ENCODE assay signal across 8 cellular contexts in the genomic region with DNA sequence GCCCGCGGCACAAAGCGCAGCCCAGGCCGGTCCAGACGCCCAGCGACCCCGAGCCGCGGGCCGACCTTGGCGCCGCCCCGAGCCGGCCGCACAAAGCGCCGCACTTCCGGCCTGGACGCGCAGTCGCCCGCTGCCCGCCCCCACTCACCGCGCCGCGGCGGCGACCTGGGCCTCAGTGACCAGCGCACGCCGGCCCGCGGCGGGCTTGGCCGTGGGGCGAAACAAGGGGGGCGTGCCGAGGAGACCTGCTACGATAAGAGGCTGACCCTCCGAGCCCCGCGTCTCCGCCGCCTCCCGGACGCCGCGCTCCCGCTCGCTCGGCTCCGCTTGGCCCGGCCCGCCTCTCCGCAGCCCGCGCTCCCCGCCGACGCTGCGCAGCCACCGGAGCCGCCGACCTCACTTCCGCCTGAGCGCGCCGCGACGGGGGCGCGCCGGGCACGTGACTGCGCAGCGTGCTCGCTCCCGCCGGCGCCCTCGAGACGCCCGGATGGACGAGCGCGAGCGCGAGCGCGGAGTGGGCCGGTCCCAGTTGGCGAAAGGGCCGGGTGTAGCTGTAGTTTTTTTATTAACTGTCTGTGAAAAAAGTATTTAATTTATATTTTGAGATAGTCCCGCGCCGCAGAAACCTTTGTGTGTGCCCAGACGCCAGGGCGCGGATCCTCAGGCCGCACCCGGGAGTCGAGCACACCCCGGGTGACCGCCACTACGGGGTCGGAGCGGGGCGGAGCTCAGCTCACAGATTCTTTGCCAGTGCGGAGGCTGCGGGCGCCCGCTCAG. TPM values are rescaled to one million over a fixed set of nuclear protein-coding genes. Genes with fewer than 3 reads are reported as not detected.
DNase-seq lines count a peak whose midpoint lies in the region; ATAC-seq, FAIRE-seq and TF ChIP-seq lines count a peak whose summit lies in the region.

Gene FAM168B (minus strand): TSS at position 395 of the 777 bp plus-strand sequence. CDS start 10,814 bp downstream, outside the sequence.

- H3K4me3 Mint-ChIP-seq in WTC11 (peak within 1 kb of the TSS; percentile 91), immature natural killer cell (peak within 1 kb of the TSS; percentile 90 to 99 (median 97))

- H2AFZ ChIP-seq in ACC112 (ENCODE audit: low read length, unreplicated experiment), result peak within 1 kb of the TSS; percentile 83

- WGBS in spleen, 5 donors, result 0 to 1% (median 0%) methylated on average over 60 to 113 of the region's 113 CpGs

- peaks cover 2% of the 10 kb centered on the region; the same call in 1 of the 2 replicates for H3K36me3 ChIP-seq in ACC112 (ENCODE audit: insufficient read depth, low read length)
- H3K36me3 ChIP-seq in bronchial epithelial cell (ENCODE audit: control insufficient read depth, insufficient read depth, low read length), result no peaks in the 10 kb centered on the region
- peaks cover 0 to 34% (median 14%) of the 10 kb centered on the region in 6 donors for H3K36me3 ChIP-seq in spleen

- no peaks in the 10 kb centered on the region for H3K27me3 Mint-ChIP-seq in WTC11 (ENCODE audit: low read depth)
- peaks cover 5 to 13% (median 11%) of the 10 kb centered on the region in 3 donors for H3K27me3 Mint-ChIP-seq in immature natural killer cell (ENCODE audit: low read depth in 3 of 3)

- H3K4me1 ChIP-seq in ACC112 (ENCODE audit: control insufficient read depth, insufficient read depth, low read length, unreplicated experiment) (peaks cover 8% of the 10 kb centered on the region), spleen (peaks cover 6 to 51% (median 25%) of the 10 kb centered on the region in 6 donors)

- H3K27ac Mint-ChIP-seq in WTC11, result peak within 1 kb of the TSS; percentile 95
- H3K27ac Mint-ChIP-seq in immature natural killer cell, result peak within 1 kb of the TSS; percentile 87 to 98 (median 96)

- H3K9me3 ChIP-seq in spleen, result no peaks in the 10 kb centered on the region

- intact Hi-C loops in spleen (cut with DNase I; ENCODE audit: low total_unique reads), result no loop called here

- H3K27ac ChIP-seq in ACC112 (ENCODE audit: low read depth, low read length), result peak within 1 kb of the TSS; percentile 84
- H3K27ac ChIP-seq in spleen, result peak within 1 kb of the TSS; percentile 92 to 99 (median 96)

- H3K4me3 ChIP-seq in ACC112 (ENCODE audit: low read depth, low read length), result peak within 1 kb of the TSS; percentile 97
- H3K4me3 ChIP-seq in bronchial epithelial cell (ENCODE audit: low read depth, low read length), result peak within 1 kb of the TSS; percentile 68
- H3K4me3 ChIP-seq in spleen, result peak within 1 kb of the TSS; percentile 65 to 86 (median 70)

- H3K9me3 Mint-ChIP-seq in WTC11 (no peaks in the 10 kb centered on the region), immature natural killer cell (no peaks in the 10 kb centered on the region)

- POLR2A ChIA-PET in WTC11 (lab: Charles Lee), result interaction anchor here (0.6 to 2.6 kb wide), 8 partner anchors 9 to 249 kb away, joined by 3 to 15 read pairs (median 3); partner anchors contain the start of gene PLEKHB2

- H3K79me2 ChIP-seq in ACC112 (ENCODE audit: control insufficient read depth, insufficient read depth, low read length, unreplicated experiment), result peaks cover 47% of the 10 kb centered on the region

- ATAC-seq in GM18867 (IDR thresholded peaks at IDR 0.05; ENCODE audit: unreplicated experiment) (peak; percentile 82), HG03097 (IDR thresholded peaks at IDR 0.05; ENCODE audit: low FRiP score, unreplicated experiment) (peak; percentile 87), WTC11 (peak; percentile 90)

- no peak for TF ChIP-seq CTCF in WTC11 (IDR thresholded peaks at IDR 0.05)
- TF ChIP-seq CTCF in bronchial epithelial cell (IDR thresholded peaks at IDR 0.05; ENCODE audit: insufficient read depth, low read length, severe bottlenecking), result no peak
- peak in 1 of 11 experiments; percentile 10 for TF ChIP-seq CTCF in spleen (IDR thresholded peaks at IDR 0.05 in 8 of 11, conservative IDR thresholded peaks at IDR 0.05 in 3 of 11)

- no peak for FAIRE-seq in bronchial epithelial cell (lab: Jason Lieb, UNC)

- CTCF ChIA-PET in WTC11 (lab: Charles Lee), result interaction anchor here (0.8 to 1.8 kb wide), 5 partner anchors 9 to 173 kb away, joined by 3 to 5 read pairs (median 4); partner anchors contain the start of gene PLEKHB2

- DNase-seq in NCI-H2171 treated with DMSO at 0.1 percent for 48 hours (lab: John Stamatoyannopoulos, UW) (peak; percentile 83), WTC11 (ENCODE audit: low spot score) (peak; percentile 83), bronchial epithelial cell (ENCODE audit: low read depth) (peak; percentile 71), immature natural killer cell (peak; percentile 89 to 90 (median 90)), spleen (peak; percentile 98)

- no peaks in the 10 kb centered on the region for H3K27me3 ChIP-seq in ACC112 (ENCODE audit: insufficient read depth, low read length)
- no peaks in the 10 kb centered on the region for H3K27me3 ChIP-seq in bronchial epithelial cell (ENCODE audit: control insufficient read depth, insufficient read depth, low read length)
- H3K27me3 ChIP-seq in spleen (replicated peaks in 1 of 7), result no peaks in the 10 kb centered on the region

- H3K4me1 Mint-ChIP-seq in WTC11 (peaks cover 7% of the 10 kb centered on the region), immature natural killer cell (peaks cover 22 to 40% of the 10 kb centered on the region in 2 donors)

- H3K36me3 Mint-ChIP-seq in WTC11 (peaks cover 20% of the 10 kb centered on the region), immature natural killer cell (peaks cover 4% of the 10 kb centered on the region in 3 donors)

- peak in 1 of 3 donors; percentile 65 for TF ChIP-seq POLR2A in spleen (IDR thresholded peaks at IDR 0.05)

TF ChIP-seq in WTC11, 78 proteins besides CTCF, POLR2A, EP300 and RAD21 (continues in another document):
- 0 out of 2 replicates have a peak, but pooled peaks have one; percentile 64 for TF ChIP-seq ZNF219 (CRISPR knock-in tag; IDR thresholded peaks at IDR 0.05; ENCODE audit: borderline replicate concordance)
- peak; percentile 79 for TF ChIP-seq TEAD1 (CRISPR knock-in tag; IDR thresholded peaks at IDR 0.05)
- TF ChIP-seq TCF7 (CRISPR knock-in tag; IDR thresholded peaks at IDR 0.05; ENCODE audit: low read depth), result no peak
- TF ChIP-seq CBFB (CRISPR knock-in tag; IDR thresholded peaks at IDR 0.05; ENCODE audit: low read depth), result peak; percentile 89; the same call in 1 of the 2 replicates
- no peak for TF ChIP-seq GRHL2 (CRISPR knock-in tag; IDR thresholded peaks at IDR 0.05; ENCODE audit: insufficient replicate concordance, severe bottlenecking)
- TF ChIP-seq FOXP1 (CRISPR knock-in tag; IDR thresholded peaks at IDR 0.05; ENCODE audit: borderline replicate concordance), result peak; percentile 93
- TF ChIP-seq ZNF232 (CRISPR knock-in tag; IDR thresholded peaks at IDR 0.05), result no peak
- TF ChIP-seq IRF1 (CRISPR knock-in tag; IDR thresholded peaks at IDR 0.05), result no peak
- TF ChIP-seq KAT7 (CRISPR knock-in tag; IDR thresholded peaks at IDR 0.05; ENCODE audit: borderline replicate concordance), result no peak
- no peak for TF ChIP-seq ZNF263 (CRISPR knock-in tag; IDR thresholded peaks at IDR 0.05; ENCODE audit: low read depth)
- TF ChIP-seq, protein P1, sequence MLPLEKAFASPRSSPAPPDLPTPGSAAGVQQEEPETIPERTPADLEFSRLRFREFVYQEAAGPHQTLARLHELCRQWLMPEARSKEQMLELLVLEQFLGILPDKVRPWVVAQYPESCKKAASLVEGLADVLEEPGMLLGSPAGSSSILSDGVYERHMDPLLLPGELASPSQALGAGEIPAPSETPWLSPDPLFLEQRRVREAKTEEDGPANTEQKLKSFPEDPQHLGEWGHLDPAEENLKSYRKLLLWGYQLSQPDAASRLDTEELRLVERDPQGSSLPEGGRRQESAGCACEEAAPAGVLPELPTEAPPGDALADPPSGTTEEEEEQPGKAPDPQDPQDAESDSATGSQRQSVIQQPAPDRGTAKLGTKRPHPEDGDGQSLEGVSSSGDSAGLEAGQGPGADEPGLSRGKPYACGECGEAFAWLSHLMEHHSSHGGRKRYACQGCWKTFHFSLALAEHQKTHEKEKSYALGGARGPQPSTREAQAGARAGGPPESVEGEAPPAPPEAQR (CRISPR knock-in tag; IDR thresholded peaks at IDR 0.05), result no peak
- TF ChIP-seq, protein P2, sequence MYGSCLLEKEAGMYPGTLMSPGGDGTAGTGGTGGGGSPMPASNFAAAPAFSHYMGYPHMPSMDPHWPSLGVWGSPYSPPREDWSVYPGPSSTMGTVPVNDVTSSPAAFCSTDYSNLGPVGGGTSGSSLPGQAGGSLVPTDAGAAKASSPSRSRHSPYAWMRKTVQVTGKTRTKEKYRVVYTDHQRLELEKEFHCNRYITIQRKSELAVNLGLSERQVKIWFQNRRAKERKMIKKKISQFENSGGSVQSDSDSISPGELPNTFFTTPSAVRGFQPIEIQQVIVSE (CRISPR knock-in tag; IDR thresholded peaks at IDR 0.05; ENCODE audit: borderline replicate concordance), result no peak
- no peak for TF ChIP-seq ATF2 (CRISPR knock-in tag; IDR thresholded peaks at IDR 0.05; ENCODE audit: borderline replicate concordance, low read depth)
- no peak for TF ChIP-seq EMX1 (CRISPR knock-in tag; IDR thresholded peaks at IDR 0.05)

RNA-seq across cellular contexts. Expression of gene FAM168B, which starts in this region (rescaled TPM):
- total RNA-seq in WTC11 (2021) (63.9 to 74.9 TPM (median 68.7 TPM) in 3 replicates), bronchial epithelial cell (168 and 214 TPM in 2 replicates), spleen (100 to 1,000 TPM in 2 of 7 donors, 10 to 100 TPM in 5; 46.5 to 107 (median 67.0) TPM)
- polyA plus RNA-seq in immature natural killer cell (10 to 100 TPM; 20.3 to 47.0 (median 23.6) TPM), spleen (10 to 100 TPM; 10.9 to 22.1 (median 13.3) TPM)

Comparison
In these comparisons a context has a peak if more than half of its experiments do, and no peak if none do; other contexts are left out.
1. Peak in every context shown above with its lines: DNase-seq, ATAC-seq, H3K4me3 ChIP-seq and H3K27ac ChIP-seq.